Comparison of ENCODE assay signal across 25 cellular contexts in the genomic region with DNA sequence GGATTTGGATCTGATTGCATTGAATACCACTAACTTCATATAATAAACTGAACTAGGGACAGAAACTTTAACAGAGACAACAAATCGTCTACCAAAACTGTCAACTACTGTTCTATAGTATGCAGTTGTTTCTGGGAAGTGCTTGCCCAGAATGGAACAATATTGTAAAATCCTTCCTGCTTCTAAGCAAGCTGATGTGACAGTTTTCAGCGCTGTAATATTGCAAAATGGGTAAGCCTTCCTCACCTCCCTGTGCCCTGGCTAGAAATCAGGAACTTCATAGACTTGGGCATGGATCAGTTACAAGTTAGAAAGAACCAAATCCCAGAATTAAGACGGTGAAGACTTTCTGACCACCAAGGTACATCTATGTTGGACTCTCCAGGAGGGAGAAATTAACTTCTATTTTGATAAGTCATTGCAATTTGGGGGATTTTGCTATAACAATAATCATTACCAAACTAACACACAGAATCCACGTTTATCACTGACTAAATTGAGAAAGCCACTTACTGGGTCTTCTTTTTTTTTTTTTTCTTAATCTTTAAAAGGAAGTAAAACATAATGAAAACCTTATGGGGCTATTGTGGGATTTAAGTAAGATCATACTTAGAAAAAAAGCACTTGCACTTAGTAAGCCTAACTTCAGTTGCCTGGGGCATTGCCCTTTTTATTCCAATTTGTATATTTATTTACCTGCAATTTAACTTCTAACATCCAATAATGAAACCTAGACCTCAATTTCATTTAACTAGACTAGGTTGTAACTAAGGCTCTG.
A peak's percentile ranks its signal among the peaks of the same experiment; 100 is the strongest.
DNase-seq lines count a peak whose midpoint lies in the region; ATAC-seq, FAIRE-seq and TF ChIP-seq lines count a peak whose summit lies in the region.
"Had no signal": no experiment of that assay in that cellular context is flagged by ENCODE, and none has a peak within 500 bp of the region (broad histone marks: within the 10 kb centered on the region; RNA-seq: fewer than 3 reads in every experiment).

No MANE protein-coding gene starts in this region.

- H3K4me3 ChIP-seq in liver (ENCODE audit: low read depth in 1 of 3, low read length in 3 of 3) (no peak overlapping the region), HepG2 (replicated peaks in 1 of 3; ENCODE audit: insufficient read depth in 1 of 3, low read depth in 2 of 3, low read length in 3 of 3) (no peak overlapping the region), sigmoid colon (no peak overlapping the region)
- H3K4me3 ChIP-seq: breast epithelium, dorsolateral prefrontal cortex, GM12878, testis had no signal

- POLR2A ChIA-PET in HepG2 (lab: Yijun Ruan, JAX): no interaction called here

- ATAC-seq in HepG2 (no peak), GM21390 (IDR thresholded peaks at IDR 0.05; ENCODE audit: unreplicated experiment) (no peak)
- ATAC-seq: GM12878 had no signal

- no peak for FAIRE-seq in HepG2 (lab: Jason Lieb, UNC)
- FAIRE-seq: GM12878 had no signal

- H3K9me3 ChIP-seq in liver (ENCODE audit: control insufficient read depth in 4 of 4, low read length in 3 of 4) (no peaks in the 10 kb centered on the region), HepG2 (ENCODE audit: low read length) (no peaks in the 10 kb centered on the region), sigmoid colon (no peaks in the 10 kb centered on the region)
- H3K9me3 ChIP-seq: breast epithelium, testis had no signal

- H3K27ac ChIP-seq in liver (ENCODE audit: low read depth in 1 of 2, low read length in 2 of 2) (no peak overlapping the region), HepG2 (ENCODE audit: extremely low read length, insufficient read depth, low read length) (no peak overlapping the region), sigmoid colon (no peak overlapping the region)
- H3K27ac ChIP-seq: dorsolateral prefrontal cortex, KMS-11, parathyroid adenoma, testis, WERI-Rb-1 had no signal

- TF ChIP-seq CTCF in liver (IDR thresholded peaks at IDR 0.05; ENCODE audit: low read depth, low read length, missing input control) (no peak), HepG2 (CRISPR knock-in tag; IDR thresholded peaks at IDR 0.05) (no peak), sigmoid colon (IDR thresholded peaks at IDR 0.05) (no peak), GM13976 (IDR thresholded peaks at IDR 0.05; ENCODE audit: borderline replicate concordance, control extremely low read depth, extremely low read depth, insufficient read depth, missing control alignments) (no peak)

- no peaks in the 10 kb centered on the region for H4K20me1 ChIP-seq in HepG2 (ENCODE audit: insufficient read depth, low read length)

- H3K36me3 ChIP-seq in liver (ENCODE audit: control insufficient read depth in 4 of 4, insufficient read depth in 3 of 4, low read depth in 1 of 4, low read length in 3 of 4) (no peaks in the 10 kb centered on the region), HepG2 (replicated peaks in 1 of 2; ENCODE audit: control insufficient read depth in 1 of 2, insufficient read depth in 2 of 2, low read length in 2 of 2) (no peaks in the 10 kb centered on the region), sigmoid colon (no peaks in the 10 kb centered on the region)
- H3K36me3 ChIP-seq: breast epithelium, WERI-Rb-1 had no signal

- H3K4me1 ChIP-seq in liver (ENCODE audit: control insufficient read depth in 4 of 4, insufficient read depth in 4 of 4, low read length in 3 of 4) (no peaks in the 10 kb centered on the region), HepG2 (ENCODE audit: insufficient read depth, low read length) (peaks cover 19% of the 10 kb centered on the region), sigmoid colon (no peaks in the 10 kb centered on the region)
- H3K4me1 ChIP-seq: parathyroid adenoma, testis had no signal

- BruUV-seq in HepG2 (replicated peaks; lab: Mats Ljungman, UMichigan): no TSS peak

- TF ChIP-seq POLR2A in HepG2 (IDR thresholded peaks at IDR 0.05; ENCODE audit: insufficient read depth in 1 of 2, low read depth in 2 of 2, low read length in 2 of 2) (no peak), sigmoid colon (IDR thresholded peaks at IDR 0.05) (no peak)

- no peak overlapping the region for H3K9ac ChIP-seq in liver (ENCODE audit: low read depth in 1 of 2, low read length in 2 of 2)
- no peak overlapping the region for H3K9ac ChIP-seq in HepG2 (ENCODE audit: insufficient read depth, low read depth, low read length)
- H3K9ac ChIP-seq: KMS-11, parathyroid adenoma had no signal

- 38% methylated on average over 4 of the region's 4 CpGs for WGBS in liver
- under 1% methylated on average over 4 of the region's 4 CpGs for WGBS in HepG2 (ENCODE audit: low lambda C conversion rate)
- 51 to 62% methylated on average over 4 of the region's 4 CpGs for WGBS in sigmoid colon, 2 donors

- DNase-seq in HepG2 (ENCODE audit: low spot score) (no peak), RPMI7951 (ENCODE audit: low read depth) (peak; percentile 39), fibroblast of gingiva (ENCODE audit: low read depth) (peak; percentile 31), sigmoid colon (no peak), GM13976 (ENCODE audit: low spot score) (no peak)
- DNase-seq: activated CD4-positive, alpha-beta T cell treated with anti-CD3 and anti-CD28 coated beads for 48 hours; anterior cingulate cortex; DMS153; dorsolateral prefrontal cortex; H9; NCI-H1048; NCI-H510A; right cardiac atrium; stimulated activated CD4-positive, alpha-beta T cell treated with anti-CD3 and anti-CD28 coated beads, Interleukin-2, amount 100 ng/mL, for 24 hours; stimulated activated CD8-positive, alpha-beta memory T cell treated with anti-CD3 and anti-CD28 coated beads, Interleukin-4, amount 100 ng/mL, for 48 hours; SW 1271; T1000; testis; WERI-Rb-1 had no signal

- CTCF ChIA-PET in HepG2 (lab: Yijun Ruan, JAX; ENCODE audit: low intra/inter-chr PET ratio, low total read pairs): no interaction called here

- in situ Hi-C loops in HepG2 (cut with HindIII; ENCODE audit: extremely low pct_ligation_motif_present, low pct_unique_long_range_greater_than_20kb): no loop called here
- in situ Hi-C loops in GM13976 (cut with MboI; ENCODE audit: low sequenced_read_pairs, unreplicated experiment): no loop called here

- H2AFZ ChIP-seq in HepG2 (ENCODE audit: low read length): no peak overlapping the region
- H2AFZ ChIP-seq: parathyroid adenoma had no signal

- H3K27me3 ChIP-seq in liver (ENCODE audit: control insufficient read depth in 4 of 4, insufficient read depth in 4 of 4, low read length in 3 of 4) (no peaks in the 10 kb centered on the region), HepG2 (ENCODE audit: control insufficient read depth in 1 of 2, insufficient read depth in 2 of 2, low read length in 2 of 2) (no peaks in the 10 kb centered on the region), sigmoid colon (no peaks in the 10 kb centered on the region)
- H3K27me3 ChIP-seq: breast epithelium, testis had no signal

- TF ChIP-seq RAD21 in liver (IDR thresholded peaks at IDR 0.05) (no peak), HepG2 (CRISPR knock-in tag; IDR thresholded peaks at IDR 0.05) (no peak)

- H3K4me2 ChIP-seq in HepG2 (ENCODE audit: low read depth, low read length): no peak overlapping the region
- H3K4me2 ChIP-seq: KMS-11 had no signal

- no peak for TF ChIP-seq EP300 in HepG2 (IDR thresholded peaks at IDR 0.05; ENCODE audit: low read depth in 2 of 2, low read length in 2 of 2)
- TF ChIP-seq EP300 in HepG2 (CRISPR knock-in tag; IDR thresholded peaks at IDR 0.05; ENCODE audit: borderline replicate concordance): no peak
- TF ChIP-seq EP300 in sigmoid colon (IDR thresholded peaks at IDR 0.05): no peak

- intact Hi-C loops in HepG2 (cut with micrococcal nuclease; ENCODE audit: unreplicated experiment) (no loop called here), sigmoid colon (cut with DNase I) (no loop called here)

- H3K79me2 ChIP-seq in HepG2 (ENCODE audit: insufficient read depth, low read length): no peaks in the 10 kb centered on the region
- H3K79me2 ChIP-seq: parathyroid adenoma had no signal

TF ChIP-seq in liver, 16 proteins besides CTCF, POLR2A, EP300 and RAD21:
- TF ChIP-seq HNF4G (IDR thresholded peaks at IDR 0.05): no peak
- TF ChIP-seq, protein P1, sequence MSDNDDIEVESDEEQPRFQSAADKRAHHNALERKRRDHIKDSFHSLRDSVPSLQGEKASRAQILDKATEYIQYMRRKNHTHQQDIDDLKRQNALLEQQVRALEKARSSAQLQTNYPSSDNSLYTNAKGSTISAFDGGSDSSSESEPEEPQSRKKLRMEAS (IDR thresholded peaks at IDR 0.05): peak; percentile 11

TF ChIP-seq in HepG2, 621 proteins besides CTCF, POLR2A, EP300 and RAD21 (continues in another document):
- no peak for TF ChIP-seq SOX6 (IDR thresholded peaks at IDR 0.05)
- TF ChIP-seq SOX6 (CRISPR knock-in tag; IDR thresholded peaks at IDR 0.05): no peak
- no peak for TF ChIP-seq ZNF746 (CRISPR knock-in tag; IDR thresholded peaks at IDR 0.05)
- no peak for TF ChIP-seq NKX3-1 (CRISPR knock-in tag; IDR thresholded peaks at IDR 0.05)
- no peak for TF ChIP-seq ZSCAN30 (CRISPR knock-in tag; IDR thresholded peaks at IDR 0.05)
- no peak for TF ChIP-seq SCMH1 (CRISPR knock-in tag; IDR thresholded peaks at IDR 0.05; ENCODE audit: borderline replicate concordance)
- no peak for TF ChIP-seq BHLHE40 (IDR thresholded peaks at IDR 0.05; ENCODE audit: low read length)
- TF ChIP-seq ZNF605 (CRISPR knock-in tag; IDR thresholded peaks at IDR 0.05): no peak
- TF ChIP-seq, protein P2, sequence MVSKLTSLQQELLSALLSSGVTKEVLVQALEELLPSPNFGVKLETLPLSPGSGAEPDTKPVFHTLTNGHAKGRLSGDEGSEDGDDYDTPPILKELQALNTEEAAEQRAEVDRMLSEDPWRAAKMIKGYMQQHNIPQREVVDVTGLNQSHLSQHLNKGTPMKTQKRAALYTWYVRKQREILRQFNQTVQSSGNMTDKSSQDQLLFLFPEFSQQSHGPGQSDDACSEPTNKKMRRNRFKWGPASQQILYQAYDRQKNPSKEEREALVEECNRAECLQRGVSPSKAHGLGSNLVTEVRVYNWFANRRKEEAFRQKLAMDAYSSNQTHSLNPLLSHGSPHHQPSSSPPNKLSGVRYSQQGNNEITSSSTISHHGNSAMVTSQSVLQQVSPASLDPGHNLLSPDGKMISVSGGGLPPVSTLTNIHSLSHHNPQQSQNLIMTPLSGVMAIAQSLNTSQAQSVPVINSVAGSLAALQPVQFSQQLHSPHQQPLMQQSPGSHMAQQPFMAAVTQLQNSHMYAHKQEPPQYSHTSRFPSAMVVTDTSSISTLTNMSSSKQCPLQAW (CRISPR knock-in tag; IDR thresholded peaks at IDR 0.05): no peak
- TF ChIP-seq POLR2AphosphoS2 (IDR thresholded peaks at IDR 0.05; ENCODE audit: low read depth, low read length): no peak

Comparison
In these comparisons a context has a peak if more than half of its experiments do, and no peak if none do; other contexts are left out.
1. DNase-seq: peak in RPMI7951 (single experiment) and fibroblast of gingiva (single experiment); none in HepG2 (single experiment), sigmoid colon (single experiment) and GM13976 (single experiment).